ENCODE assay signal across 19 cellular contexts in the genomic region with DNA sequence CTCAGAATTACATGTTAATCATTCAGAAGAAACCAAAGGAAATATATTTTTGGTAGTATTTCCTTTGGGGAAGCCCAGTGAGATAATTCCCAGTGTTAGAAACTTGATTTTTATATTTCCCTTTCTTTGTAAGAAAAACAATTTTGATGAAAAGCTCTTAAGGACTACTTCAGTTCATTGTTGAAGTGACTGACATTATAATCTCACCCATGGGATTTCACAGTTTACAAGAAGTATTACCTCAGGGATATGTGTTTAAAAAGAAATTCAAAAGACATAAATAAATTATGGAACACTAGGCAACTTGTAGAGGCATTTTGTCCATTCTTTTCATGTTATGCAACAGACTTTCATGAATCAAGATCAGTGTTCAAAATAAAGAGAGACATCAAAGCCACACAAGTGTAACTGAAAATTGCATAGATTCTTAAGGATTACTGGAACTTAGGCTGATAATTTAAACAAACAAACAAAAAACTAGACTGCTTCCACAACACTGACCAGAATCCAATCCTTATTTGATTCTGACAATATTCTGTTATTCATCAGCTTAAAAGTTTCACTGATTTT.
"Had no signal": no experiment of that assay in that cellular context is flagged by ENCODE, and none has a peak within 500 bp of the region (broad histone marks: within the 10 kb centered on the region; RNA-seq: fewer than 3 reads in every experiment).

No MANE protein-coding gene starts in this region.

- H3K9me3 ChIP-seq: gastrocnemius medialis, mucosa of descending colon, neutrophil, thyroid gland had no signal

- H3K36me3 ChIP-seq: cardiac muscle cell, gastrocnemius medialis, heart left ventricle, neutrophil, thyroid gland, WERI-Rb-1 had no signal

- H3K4me1 ChIP-seq: gastrocnemius medialis, thyroid gland had no signal

- H3K27ac ChIP-seq: cardiac muscle cell, gastrocnemius medialis, heart left ventricle, neutrophil, thyroid gland, WERI-Rb-1 had no signal

- ATAC-seq: effector memory CD8-positive, alpha-beta T cell; heart left ventricle; mucosa of descending colon had no signal

- H3K4me3 ChIP-seq: cardiac muscle cell, gastrocnemius medialis, heart left ventricle, mucosa of descending colon, thyroid gland had no signal

- DNase-seq: activated CD4-positive, alpha-beta T cell treated with anti-CD3 and anti-CD28 coated beads for 1 hour; activated CD8-positive, alpha-beta memory T cell treated with anti-CD3 and anti-CD28 coated beads for 24 hours; activated CD8-positive, alpha-beta memory T cell treated with anti-CD3 and anti-CD28 coated beads, Interleukin-2, amount 50 U/mL, for 48 hours; activated gamma-delta T cell; activated T-cell treated with anti-CD3 and anti-CD28 coated beads, Interleukin-2, amount 50 U/mL, for 48 hours; amygdala; effector memory CD8-positive, alpha-beta T cell; gastrocnemius medialis; heart left ventricle; mucosa of descending colon; naive B cell; stimulated activated CD4-positive, alpha-beta T cell treated with anti-CD3 and anti-CD28 coated beads, Interleukin-2, amount 100 ng/mL, for 24 hours; stimulated activated naive CD4-positive, alpha-beta T cell treated with Interleukin-2 at 50 U/mL for 16 hours; SW 1271; T-helper 2 cell; thyroid gland; WERI-Rb-1 had no signal

- H3K27me3 ChIP-seq: cardiac muscle cell, gastrocnemius medialis, heart left ventricle, neutrophil, thyroid gland had no signal
